8 cellular contexts compared by ENCODE assay signal in the genomic region with DNA sequence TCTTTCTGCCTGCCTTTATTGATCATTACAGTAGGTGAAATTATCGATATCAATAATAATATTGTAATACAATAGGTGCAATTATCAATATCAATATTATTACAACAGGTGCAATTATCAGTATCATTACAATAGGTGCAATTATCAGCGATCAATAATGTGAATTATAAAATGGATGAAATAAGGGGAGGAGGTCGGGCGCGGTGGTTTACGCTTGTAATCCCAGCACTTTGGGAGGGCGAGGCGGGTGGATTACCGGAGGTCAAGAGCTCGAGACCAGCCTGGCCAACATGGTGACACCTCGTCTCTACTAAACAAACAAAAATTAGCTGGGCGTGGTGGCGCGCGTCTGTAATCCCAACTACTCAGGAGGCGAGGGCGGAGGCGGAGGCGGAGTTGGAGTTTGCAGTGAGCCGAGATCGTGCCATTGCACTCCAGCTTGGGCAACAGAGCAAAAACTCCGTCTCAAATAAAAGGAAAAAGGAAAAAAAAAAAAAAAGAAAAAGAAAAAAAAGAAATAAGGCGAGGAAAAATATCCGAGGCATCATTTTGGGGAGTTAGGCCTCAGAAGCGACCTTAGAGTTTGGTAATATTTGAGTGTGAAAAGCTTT. TPM values are rescaled to one million over a fixed set of nuclear protein-coding genes. Genes with fewer than 3 reads are reported as not detected.
A peak's percentile ranks its signal among the peaks of the same experiment; 100 is the strongest.
DNase-seq lines count a peak whose midpoint lies in the region; ATAC-seq and TF ChIP-seq lines count a peak whose summit lies in the region.

No MANE protein-coding gene starts in this region.

- no peak for TF ChIP-seq CTCF in HCT116 (IDR thresholded peaks at IDR 0.05 in 2 of 3, conservative IDR thresholded peaks at IDR 0.05 in 1 of 3; ENCODE audit: borderline replicate concordance in 1 of 3, insufficient read depth in 1 of 3, low read depth in 2 of 3, low read length in 2 of 3)

- H3K27me3 ChIP-seq in HCT116 (ENCODE audit: insufficient read depth, low read length): no peaks in the 10 kb centered on the region

- RAD21 ChIA-PET in HCT116 (lab: Charles Lee; ENCODE audit: low non-redundant PET in 1 of 2, low total read pairs in 2 of 2, uncharacterized antibody in 2 of 2, unreplicated experiment in 2 of 2): no interaction called here

- H3K36me3 Mint-ChIP-seq in activated CD4-positive, alpha-beta memory T cell treated with anti-CD3 and anti-CD28 coated beads for 36 hours: peaks cover 18% of the 10 kb centered on the region

- H3K9ac ChIP-seq in HCT116 (ENCODE audit: low read length): peak overlapping the region; percentile 95

- peaks cover 15% of the 10 kb centered on the region in 2 experiments for H3K4me1 ChIP-seq in HCT116 (ENCODE audit: control insufficient read depth in 1 of 2, insufficient read depth in 2 of 2, low read length in 2 of 2)

- ATAC-seq in HCT116: peak; percentile 70
- ATAC-seq in HG03460 (IDR thresholded peaks at IDR 0.05; ENCODE audit: unreplicated experiment): no peak

- peak overlapping the region; percentile 89 for H3K4me2 ChIP-seq in HCT116 (ENCODE audit: low read length)

- peak overlapping the region; percentile 93 for H3K27ac Mint-ChIP-seq in activated CD4-positive, alpha-beta memory T cell treated with anti-CD3 and anti-CD28 coated beads for 36 hours

- peaks cover 43% of the 10 kb centered on the region for H3K79me2 ChIP-seq in HCT116 (ENCODE audit: insufficient read depth, low read length)

- peak overlapping the region; percentile 92 for H2AFZ ChIP-seq in HCT116 (ENCODE audit: low read depth, low read length, poor library complexity, severe bottlenecking)

- CTCF ChIA-PET in HCT116 (lab: Charles Lee): interaction anchor here (0.6 to 4.5 kb wide), 11 partner anchors 12 to 831 kb away, joined by 3 to 33 read pairs (median 8); no protein-coding TSS in a partner anchor
- CTCF ChIA-PET in activated CD4-positive, alpha-beta memory T cell treated with anti-CD3 and anti-CD28 coated beads for 36 hours (lab: Charles Lee): interaction anchor here (0.6 to 2.9 kb wide), 5 partner anchors 57 to 639 kb away, joined by 3 to 15 read pairs (median 5); no protein-coding TSS in a partner anchor

- no peaks in the 10 kb centered on the region for H4K20me1 ChIP-seq in HCT116 (ENCODE audit: insufficient read depth)

- peak overlapping the region; percentile 90 for H3K4me3 Mint-ChIP-seq in activated CD4-positive, alpha-beta memory T cell treated with anti-CD3 and anti-CD28 coated beads for 36 hours

- no peaks in the 10 kb centered on the region for H3K9me3 Mint-ChIP-seq in activated CD4-positive, alpha-beta memory T cell treated with anti-CD3 and anti-CD28 coated beads for 36 hours

- H3K27me3 Mint-ChIP-seq in activated CD4-positive, alpha-beta memory T cell treated with anti-CD3 and anti-CD28 coated beads for 36 hours: no peaks in the 10 kb centered on the region

- TSS peak; percentile 84 for BruUV-seq in HCT116 (replicated peaks; lab: Mats Ljungman, UMichigan)

- TF ChIP-seq RAD21 in HCT116 (IDR thresholded peaks at IDR 0.05; ENCODE audit: low read depth): no peak

- no peaks in the 10 kb centered on the region for H3K9me2 ChIP-seq in HCT116 (ENCODE audit: insufficient read depth)

- no peaks in the 10 kb centered on the region for H3K36me3 ChIP-seq in HCT116 (ENCODE audit: control insufficient read depth in 1 of 2, insufficient read depth in 2 of 2, low read length in 2 of 2)

- no peak for TF ChIP-seq POLR2A in HCT116 (IDR thresholded peaks at IDR 0.05; ENCODE audit: borderline replicate concordance, extremely low read depth, insufficient read depth, insufficient read length)

- H3K9me3 ChIP-seq in HCT116 (ENCODE audit: control insufficient read depth in 1 of 2, insufficient read depth in 1 of 2, low read depth in 1 of 2, low read length in 2 of 2): no peaks in the 10 kb centered on the region

- POLR2A ChIA-PET in HCT116 (lab: Charles Lee): interaction anchor here (1.6 kb wide), 1 partner anchor 10 kb away, joined by 3 read pairs; no protein-coding TSS in a partner anchor
- POLR2A ChIA-PET in activated CD4-positive, alpha-beta memory T cell treated with anti-CD3 and anti-CD28 coated beads for 36 hours (lab: Charles Lee): interaction anchor here (1.4 kb wide), 1 partner anchor 32 kb away, joined by 4 read pairs; a partner anchor contains a TSS

- intact Hi-C loops in HCT116 (cut with micrococcal nuclease): loop anchor here (2.0 to 10.0 kb wide), 2 partner anchors 491 to 835 kb away; no protein-coding TSS in a partner anchor
- intact Hi-C loops in activated CD4-positive, alpha-beta memory T cell treated with anti-CD3 and anti-CD28 coated beads for 36 hours (cut with micrococcal nuclease): loop anchor here (1.0 to 10.0 kb wide), 8 partner anchors 32 to 917 kb away; a partner anchor contains a TSS

- H3K4me1 Mint-ChIP-seq in activated CD4-positive, alpha-beta memory T cell treated with anti-CD3 and anti-CD28 coated beads for 36 hours (ENCODE audit: low read depth): peaks cover 39% of the 10 kb centered on the region

- H3K27ac ChIP-seq in HCT116 (ENCODE audit: low read depth, low read length): peak overlapping the region; percentile 95; the same call in 1 of the 2 replicates

- peak; percentile 55 for DNase-seq in HCT116 (ENCODE audit: low read depth, low spot score)
- DNase-seq in NCI-H526 treated with DMSO at 0.1 percent for 48 hours (lab: John Stamatoyannopoulos, UW): peak; percentile 78
- DNase-seq in activated CD4-positive, alpha-beta memory T cell treated with anti-CD3 and anti-CD28 coated beads for 36 hours: peak; percentile 75
- peak; percentile 31 for DNase-seq in effector CD8-positive, alpha-beta T cell (lab: John Stamatoyannopoulos, UW)
- DNase-seq in mesenteric fat pad (ENCODE audit: low spot score): peak; percentile 94
- DNase-seq in stimulated activated CD8-positive, alpha-beta memory T cell treated with anti-CD3 and anti-CD28 coated beads, Interleukin-15, amount 100 ng/mL, for 4 hours (ENCODE audit: low read depth in 2 of 2): peak; percentile 27
- DNase-seq in SKM-1 (lab: John Stamatoyannopoulos, UW; ENCODE audit: unreplicated experiment): no peak

- H3K4me3 ChIP-seq in HCT116 (replicated peaks in 1 of 2; ENCODE audit: low read depth in 1 of 2, low read length in 2 of 2): peak overlapping the region; percentile 85 to 92

TF ChIP-seq in HCT116, 20 proteins besides CTCF, POLR2A, EP300 and RAD21:
- no peak for TF ChIP-seq FOSL1 (IDR thresholded peaks at IDR 0.05; ENCODE audit: low read depth)
- TF ChIP-seq EGR1 (IDR thresholded peaks at IDR 0.05; ENCODE audit: low read depth): 0 out of 2 replicates have a peak, but pooled peaks have one; percentile 11

RNA-seq across cellular contexts. Expression of a gene that starts 0.6 kb away (rescaled TPM):
- total RNA-seq in HCT116 (2021; ENCODE audit: unreplicated experiment) (53.1 TPM), mesenteric fat pad (96.4 TPM)
- 21.8 and 25.9 TPM in 2 replicates for polyA plus RNA-seq in HCT116 (2012)
- 10 to 100 TPM; 55.2 to 58.0 TPM for total RNA-seq in activated CD4-positive, alpha-beta memory T cell treated with anti-CD3 and anti-CD28 coated beads for 36 hours

RNA-seq across cellular contexts. Expression of a gene that starts 32.4 kb away (rescaled TPM):
- total RNA-seq in HCT116 (2021; ENCODE audit: unreplicated experiment) (175 TPM), mesenteric fat pad (94.7 TPM)
- 35.1 and 55.4 TPM in 2 replicates for polyA plus RNA-seq in HCT116 (2012)
- 100 to 1,000 TPM; 165 to 167 TPM for total RNA-seq in activated CD4-positive, alpha-beta memory T cell treated with anti-CD3 and anti-CD28 coated beads for 36 hours
